11 cellular contexts compared by ENCODE assay signal in genomic region chr5:72600401-72600981, GRCh38.
DNase-seq lines count a peak whose midpoint lies in the region; ATAC-seq, FAIRE-seq and TF ChIP-seq lines count a peak whose summit lies in the region.
"Had no signal": no experiment of that assay in that cellular context is flagged by ENCODE, and none has a peak within 500 bp of the region (broad histone marks: within the 10 kb centered on the region; RNA-seq: fewer than 3 reads in every experiment).

No MANE protein-coding gene starts in this region.

- no peaks in the 10 kb centered on the region for H3K36me3 ChIP-seq in RWPE2 (ENCODE audit: low read depth)
- H3K36me3 ChIP-seq in small intestine (ENCODE audit: control insufficient read depth in 2 of 2, insufficient read depth in 2 of 2, low read length in 2 of 2), result no peaks in the 10 kb centered on the region

- TF ChIP-seq POLR2A in H54 (IDR thresholded peaks at IDR 0.05; ENCODE audit: low read depth, low read length), result no peak

- H3K4me3 ChIP-seq in RWPE2 (ENCODE audit: severe bottlenecking) (no peak overlapping the region), fibroblast of mammary gland (ENCODE audit: control insufficient read depth, low read depth, low read length) (no peak overlapping the region), small intestine (ENCODE audit: low read depth in 1 of 2, low read length in 2 of 2) (no peak overlapping the region)

- ATAC-seq in RWPE2 (ENCODE audit: low read depth), result peak; percentile 89
- ATAC-seq in GM21529 (IDR thresholded peaks at IDR 0.05; ENCODE audit: unreplicated experiment), result no peak
- ATAC-seq in HG03159 (IDR thresholded peaks at IDR 0.05; ENCODE audit: unreplicated experiment), result no peak
- ATAC-seq in GM19463 (IDR thresholded peaks at IDR 0.05; ENCODE audit: unreplicated experiment), result no peak
- ATAC-seq: activated naive CD8-positive, alpha-beta T cell treated with anti-CD3 and anti-CD28 coated beads, Interleukin-2, amount 50 U/mL, for 24 hours; stimulated activated naive CD8-positive, alpha-beta T cell treated with anti-CD3 and anti-CD28 coated beads, Interleukin-15, amount 100 ng/mL, for 72 hours had no signal

- DNase-seq in H54 (ENCODE audit: insufficient read length, low spot score) (peak; percentile 53), RWPE2 (ENCODE audit: low spot score) (peak; percentile 84), fibroblast of mammary gland (ENCODE audit: low read depth) (peak; percentile 98), small intestine (peak; percentile 18), activated gamma-delta T cell (lab: John Stamatoyannopoulos, UW) (no peak)
- DNase-seq: activated naive CD8-positive, alpha-beta T cell treated with anti-CD3 and anti-CD28 coated beads, Interleukin-2, amount 50 U/mL, for 24 hours; stimulated activated CD4-positive, alpha-beta T cell treated with anti-CD3 and anti-CD28 coated beads, Interleukin-15, amount 100 ng/mL, for 24 hours; stimulated activated naive CD8-positive, alpha-beta T cell treated with anti-CD3 and anti-CD28 coated beads, Interleukin-15, amount 100 ng/mL, for 72 hours had no signal

- H3K27me3 ChIP-seq in RWPE2 (ENCODE audit: insufficient read depth, poor library complexity, severe bottlenecking) (no peaks in the 10 kb centered on the region), small intestine (ENCODE audit: control insufficient read depth in 2 of 2, insufficient read depth in 2 of 2, low read length in 2 of 2) (no peaks in the 10 kb centered on the region)

- WGBS in small intestine, 3 donors, result 74 to 82% (median 80%) methylated on average over 3 of the region's 3 CpGs

- peak; percentile 72 for FAIRE-seq in H54 (lab: Jason Lieb, UNC)
- no peak for FAIRE-seq in small intestine (lab: Jason Lieb, UNC)

- no peaks in the 10 kb centered on the region for H3K9me3 ChIP-seq in RWPE2 (ENCODE audit: severe bottlenecking)
- H3K9me3 ChIP-seq in small intestine (ENCODE audit: control insufficient read depth, low read depth), result no peaks in the 10 kb centered on the region

- TF ChIP-seq CTCF in RWPE2 (IDR thresholded peaks at IDR 0.05; ENCODE audit: poor library complexity, severe bottlenecking) (no peak), fibroblast of mammary gland (conservative IDR thresholded peaks at IDR 0.05; ENCODE audit: control insufficient read depth, insufficient read depth, low read depth, low read length) (no peak)

- H3K27ac ChIP-seq in RWPE2 (ENCODE audit: poor library complexity, severe bottlenecking), result peak overlapping the region; percentile 98
- H3K27ac ChIP-seq in small intestine (ENCODE audit: low read depth in 1 of 2, low read length in 1 of 2), result no peak overlapping the region

- peaks cover 73% of the 10 kb centered on the region for H3K4me1 ChIP-seq in RWPE2 (ENCODE audit: insufficient read depth, poor library complexity, severe bottlenecking)
- peaks cover 0 to 8% of the 10 kb centered on the region in 2 donors for H3K4me1 ChIP-seq in small intestine (ENCODE audit: control insufficient read depth in 2 of 2, insufficient read depth in 1 of 2, low read depth in 1 of 2, low read length in 1 of 2)
